ENCODE assay signal across 28 cellular contexts in the genomic region with DNA sequence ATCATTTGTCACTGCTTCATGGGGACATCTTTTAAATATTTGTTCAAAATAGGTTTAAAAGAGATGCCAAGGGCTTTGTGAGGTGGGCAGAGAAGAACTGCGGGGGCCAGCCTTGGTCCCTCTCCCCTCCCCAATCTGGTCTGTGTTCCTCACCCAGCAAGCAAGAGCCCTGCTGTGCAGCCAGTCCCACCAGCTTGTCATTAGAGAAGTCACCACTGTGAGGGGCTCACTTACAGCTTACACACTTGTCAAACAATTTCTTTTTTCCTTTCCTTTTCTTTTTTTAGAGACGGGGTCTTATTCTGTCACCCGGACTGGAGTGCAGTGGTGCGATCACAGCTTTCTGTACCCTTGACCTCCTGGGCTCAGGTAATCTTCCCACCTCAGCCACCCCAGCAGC. TPM values are rescaled to one million over a fixed set of nuclear protein-coding genes. Genes with fewer than 3 reads are reported as not detected.
DNase-seq lines count a peak whose midpoint lies in the region; ATAC-seq and TF ChIP-seq lines count a peak whose summit lies in the region.
"Had no signal": no experiment of that assay in that cellular context is flagged by ENCODE, and none has a peak within 500 bp of the region (broad histone marks: within the 10 kb centered on the region; RNA-seq: fewer than 3 reads in every experiment).

No MANE protein-coding gene starts in this region.

- ATAC-seq in Right ventricle myocardium superior (ENCODE audit: poor library complexity): no peak
- ATAC-seq: activated CD4-positive, alpha-beta T cell treated with anti-CD3 and anti-CD28 coated beads for 36 hours had no signal

- no peak overlapping the region for H3K4me3 ChIP-seq in left ventricle myocardium inferior
- H3K4me3 ChIP-seq in dorsolateral prefrontal cortex: no peak overlapping the region
- no peak overlapping the region for H3K4me3 ChIP-seq in tibial artery
- H3K4me3 ChIP-seq: BLaER1, neural progenitor cell, pancreas, uterus had no signal

- peaks cover 32% of the 10 kb centered on the region for H3K4me1 Mint-ChIP-seq in chondrocyte (ENCODE audit: low read depth)
- peaks cover 5% of the 10 kb centered on the region for H3K4me1 Mint-ChIP-seq in T-helper 2 cell treated with Interferon-gamma antibody and Interleukin-4, amounts not matched to agents 5 μg/mL and 100 μg/mL, for 36 hours (ENCODE audit: low read depth)
- H3K4me1 Mint-ChIP-seq: activated CD4-positive, alpha-beta T cell treated with anti-CD3 and anti-CD28 coated beads for 36 hours had no signal

- no peak overlapping the region for H3K27ac Mint-ChIP-seq in chondrocyte (ENCODE audit: unreplicated experiment)
- H3K27ac Mint-ChIP-seq in T-helper 2 cell treated with Interferon-gamma antibody and Interleukin-4, amounts not matched to agents 5 μg/mL and 100 μg/mL, for 36 hours: no peak overlapping the region
- H3K27ac Mint-ChIP-seq: activated CD4-positive, alpha-beta T cell treated with anti-CD3 and anti-CD28 coated beads for 36 hours; activated naive CD8-positive, alpha-beta T cell; activated T-helper 2 cell treated with anti-CD3 and anti-CD28 coated beads, Interferon-gamma antibody, Interleukin-2, Interleukin-4, amounts not matched to agents 10 μg/mL and 5 μg/mL and 100 μg/mL, durations not matched to agents 14 hours and 24 hours and 36 hours; immature natural killer cell; neural progenitor cell; stimulated activated naive CD8-positive, alpha-beta T cell treated with anti-CD3 and anti-CD28 coated beads, Interleukin-15, Interleukin-2, amounts not matched to agents 100 ng/mL and 50 ng/mL, for 24 hours had no signal

- H3K9me3 ChIP-seq in left ventricle myocardium inferior (replicated peaks) (no peaks in the 10 kb centered on the region), tibial artery (no peaks in the 10 kb centered on the region)
- H3K9me3 ChIP-seq: BLaER1, pancreas, uterus had no signal

- H3K36me3 Mint-ChIP-seq in chondrocyte (ENCODE audit: low read depth): no peaks in the 10 kb centered on the region
- no peaks in the 10 kb centered on the region for H3K36me3 Mint-ChIP-seq in T-helper 2 cell treated with Interferon-gamma antibody and Interleukin-4, amounts not matched to agents 5 μg/mL and 100 μg/mL, for 36 hours (ENCODE audit: low read depth)
- H3K36me3 Mint-ChIP-seq: activated naive CD8-positive, alpha-beta T cell; immature natural killer cell; neural progenitor cell had no signal

- H3K4me3 Mint-ChIP-seq in chondrocyte (ENCODE audit: unreplicated experiment): no peak overlapping the region
- H3K4me3 Mint-ChIP-seq in T-helper 2 cell treated with Interferon-gamma antibody and Interleukin-4, amounts not matched to agents 5 μg/mL and 100 μg/mL, for 36 hours: no peak overlapping the region
- H3K4me3 Mint-ChIP-seq: activated CD4-positive, alpha-beta T cell treated with anti-CD3 and anti-CD28 coated beads for 36 hours; activated naive CD8-positive, alpha-beta T cell; immature natural killer cell; neural progenitor cell; stimulated activated naive CD8-positive, alpha-beta T cell treated with anti-CD3 and anti-CD28 coated beads, Interleukin-15, Interleukin-2, amounts not matched to agents 100 ng/mL and 50 ng/mL, for 24 hours had no signal

- no peaks in the 10 kb centered on the region for H3K36me3 ChIP-seq in left ventricle myocardium inferior
- H3K36me3 ChIP-seq in tibial artery: no peaks in the 10 kb centered on the region
- H3K36me3 ChIP-seq: BLaER1, neural progenitor cell, pancreas, uterus had no signal

- H3K9me3 Mint-ChIP-seq in chondrocyte (ENCODE audit: low read depth): no peaks in the 10 kb centered on the region
- no peaks in the 10 kb centered on the region for H3K9me3 Mint-ChIP-seq in T-helper 2 cell treated with Interferon-gamma antibody and Interleukin-4, amounts not matched to agents 5 μg/mL and 100 μg/mL, for 36 hours
- H3K9me3 Mint-ChIP-seq: activated T-helper 2 cell treated with anti-CD3 and anti-CD28 coated beads, Interferon-gamma antibody, Interleukin-2, Interleukin-4, amounts not matched to agents 10 μg/mL and 5 μg/mL and 100 μg/mL, durations not matched to agents 14 hours and 24 hours and 36 hours; immature natural killer cell; neural progenitor cell; stimulated activated naive CD8-positive, alpha-beta T cell treated with anti-CD3 and anti-CD28 coated beads, Interleukin-15, Interleukin-2, amounts not matched to agents 100 ng/mL and 50 ng/mL, for 24 hours had no signal

- TF ChIP-seq CTCF in left ventricle myocardium inferior (IDR thresholded peaks at IDR 0.05; ENCODE audit: borderline replicate concordance) (peak; percentile 39), dorsolateral prefrontal cortex (IDR thresholded peaks at IDR 0.05 in 54 of 56, conservative IDR thresholded peaks at IDR 0.05 in 2 of 56; ENCODE audit: low read depth in 1 of 56, partially characterized antibody in 56 of 56) (peak in 50 of 56 donors; percentile 20 to 76 (median 50)), tibial artery (IDR thresholded peaks at IDR 0.05) (no peak), chondrocyte (IDR thresholded peaks at IDR 0.05) (no peak)

- H3K4me1 ChIP-seq in left ventricle myocardium inferior (peaks cover 57% of the 10 kb centered on the region), tibial artery (peaks cover 0 to 25% (median 22%) of the 10 kb centered on the region in 4 donors)
- H3K4me1 ChIP-seq: pancreas had no signal

- peak overlapping the region; percentile 87 for H3K27ac ChIP-seq in left ventricle myocardium inferior (replicated peaks)
- peak overlapping the region in 39 of 59 donors; percentile 2 to 84 (median 62) for H3K27ac ChIP-seq in dorsolateral prefrontal cortex
- H3K27ac ChIP-seq in tibial artery: peak overlapping the region; percentile 52 to 79
- H3K27ac ChIP-seq: BLaER1, neural progenitor cell, pancreas had no signal

- H3K27me3 ChIP-seq in left ventricle myocardium inferior (ENCODE audit: low read depth) (no peaks in the 10 kb centered on the region), dorsolateral prefrontal cortex (no peaks in the 10 kb centered on the region), tibial artery (no peaks in the 10 kb centered on the region)
- H3K27me3 ChIP-seq: BLaER1, neural progenitor cell, pancreas, uterus had no signal

- intact Hi-C loops in left ventricle myocardium inferior (cut with micrococcal nuclease) (no loop called here), Right ventricle myocardium superior (cut with DNase I) (no loop called here), dorsolateral prefrontal cortex (cut with DNase I) (no loop called here), tibial artery (cut with DNase I; ENCODE audit: low total_unique reads) (no loop called here)

- H3K27me3 Mint-ChIP-seq in chondrocyte (ENCODE audit: low read depth): peaks cover 23% of the 10 kb centered on the region
- H3K27me3 Mint-ChIP-seq in T-helper 2 cell treated with Interferon-gamma antibody and Interleukin-4, amounts not matched to agents 5 μg/mL and 100 μg/mL, for 36 hours (ENCODE audit: low read depth): peaks cover 17% of the 10 kb centered on the region

- DNase-seq in left ventricle myocardium inferior: no peak
- DNase-seq in Right ventricle myocardium superior: no peak
- peak; percentile 32 for DNase-seq in NCI-H1092 (lab: John Stamatoyannopoulos, UW)
- DNase-seq in dorsolateral prefrontal cortex: no peak
- no peak for DNase-seq in tibial artery
- no peak for DNase-seq in activated CD4-positive, alpha-beta T cell treated with anti-CD3 and anti-CD28 coated beads for 48 hours
- DNase-seq in chondrocyte (ENCODE audit: low spot score): no peak
- DNase-seq in T-helper 2 cell treated with Interferon-gamma antibody and Interleukin-4, amounts not matched to agents 5 μg/mL and 100 μg/mL, for 36 hours (ENCODE audit: low spot score): no peak
- DNase-seq: ACHN; activated CD4-positive, alpha-beta T cell treated with anti-CD3 and anti-CD28 coated beads for 36 hours; activated T-cell treated with anti-CD3 and anti-CD28 coated beads for 4 hours; effector CD8-positive, alpha-beta T cell; immature natural killer cell; left cardiac atrium; mesenchymal stem cell; NCI-H1105 treated with DMSO at 0.1 percent for 48 hours; NCI-H2029; pancreas; SHP77 treated with DMSO at 0.1 percent for 48 hours; stimulated activated CD4-positive, alpha-beta T cell treated with anti-CD3 and anti-CD28 coated beads, Interleukin-2, amount 100 ng/mL, for 24 hours; stimulated activated CD8-positive, alpha-beta memory T cell treated with anti-CD3 and anti-CD28 coated beads, Interleukin-4, amount 100 ng/mL, for 48 hours; T-helper 9 cell had no signal

RNA-seq across cellular contexts. Expression of a gene that starts 10.3 kb away (rescaled TPM):
- total RNA-seq in left ventricle myocardium inferior (179 TPM), Right ventricle myocardium superior (172 TPM), dorsolateral prefrontal cortex (100 to 1,000 TPM in 101 of 120 experiments, 10 to 100 TPM in 19; 55.9 to 606 (median 176) TPM), chondrocyte (10.2 to 18.4 TPM (median 17.3 TPM) in 3 replicates)

RNA-seq across cellular contexts. Expression of a gene that starts 38.3 kb away (rescaled TPM):
- total RNA-seq in left ventricle myocardium inferior (not detected), Right ventricle myocardium superior (not detected), dorsolateral prefrontal cortex (1 to 10 TPM in 107 of 120 experiments, under 1 TPM in 13; 0.46 to 4.5 (median 1.7) TPM), chondrocyte (not detected in 3 replicates)
- total RNA-seq: activated T-helper 2 cell treated with anti-CD3 and anti-CD28 coated beads, Interferon-gamma antibody, Interleukin-2, Interleukin-4, amounts not matched to agents 10 μg/mL and 5 μg/mL and 100 μg/mL, durations not matched to agents 14 hours and 24 hours and 36 hours had no signal

Comparison
In these comparisons a context has a peak if more than half of its experiments do, and no peak if none do; other contexts are left out.
1. CTCF ChIP-seq: peak in left ventricle myocardium inferior (single experiment) and dorsolateral prefrontal cortex (50 of 56); none in tibial artery (0 of 2) and chondrocyte (single experiment).
2. Peak in every context shown above with its lines, with median percentiles within 50 percentile points of each other: H3K27ac ChIP-seq.